14 cellular contexts compared by ENCODE assay signal in the genomic region with DNA sequence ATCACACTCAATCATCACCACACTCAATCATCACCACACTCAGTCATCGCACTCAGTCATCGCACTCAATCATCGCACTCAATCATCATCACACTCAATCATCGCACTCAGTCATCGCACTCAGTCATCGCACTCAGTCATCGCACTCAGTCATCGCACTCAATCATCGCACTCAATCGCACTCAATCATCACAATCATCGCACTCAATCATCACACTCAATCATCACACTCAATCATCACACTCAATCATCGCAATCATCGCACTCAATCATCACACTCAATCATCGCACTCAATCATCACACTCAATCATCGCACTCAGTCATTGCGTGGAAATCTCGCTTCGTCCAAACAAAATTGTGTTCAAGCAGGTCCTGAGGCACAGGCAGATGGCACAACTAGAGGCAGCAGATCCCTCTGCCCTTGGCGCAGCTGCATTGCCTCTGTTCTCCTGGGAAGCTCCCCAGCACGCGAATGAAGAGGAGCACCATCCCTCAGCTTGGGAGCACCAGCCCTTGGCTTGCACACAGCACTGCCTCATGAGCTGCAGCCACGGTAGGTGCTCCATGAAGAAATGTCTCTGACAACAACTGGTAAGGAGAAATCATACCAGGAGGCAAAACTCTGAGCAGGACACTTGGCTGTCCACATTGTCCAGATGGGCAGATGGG.
A peak's percentile ranks its signal among the peaks of the same experiment; 100 is the strongest.
DNase-seq lines count a peak whose midpoint lies in the region; ATAC-seq, FAIRE-seq and TF ChIP-seq lines count a peak whose summit lies in the region.
"Had no signal": no experiment of that assay in that cellular context is flagged by ENCODE, and none has a peak within 500 bp of the region (broad histone marks: within the 10 kb centered on the region; RNA-seq: fewer than 3 reads in every experiment).

No MANE protein-coding gene starts in this region.

- no peak overlapping the region for H3K4me3 Mint-ChIP-seq in immature natural killer cell
- H3K4me3 Mint-ChIP-seq: CD4-positive, CD25-positive, alpha-beta regulatory T cell had no signal

- ATAC-seq in Right ventricle myocardium inferior (no peak), heart left ventricle (no peak), K562 (no peak), HG03095 (IDR thresholded peaks at IDR 0.05; ENCODE audit: unreplicated experiment) (no peak), GM21723 (IDR thresholded peaks at IDR 0.05; ENCODE audit: unreplicated experiment) (no peak)
- ATAC-seq: HCT116 had no signal

- H3K27me3 Mint-ChIP-seq in immature natural killer cell (ENCODE audit: low read depth in 3 of 3), result no peaks in the 10 kb centered on the region
- H3K27me3 Mint-ChIP-seq: CD4-positive, CD25-positive, alpha-beta regulatory T cell had no signal

- H3K79me2 ChIP-seq in K562 (ENCODE audit: control insufficient read depth, insufficient read depth, low read length) (no peaks in the 10 kb centered on the region), neural cell (replicated peaks; ENCODE audit: insufficient read depth, low read length) (no peaks in the 10 kb centered on the region)

- H3K4me3 ChIP-seq in heart left ventricle (no peak overlapping the region), K562 (no peak overlapping the region), neural cell (ENCODE audit: low read length) (no peak overlapping the region)

- DNase-seq in Right ventricle myocardium inferior (ENCODE audit: missing footprints), result peak; percentile 43
- DNase-seq in heart left ventricle, result no peak
- DNase-seq in K562 (ENCODE audit: extremely low read depth in 1 of 4, low spot score in 3 of 4), result no peak
- DNase-seq in immature natural killer cell, result no peak
- DNase-seq: CD4-positive, CD25-positive, alpha-beta regulatory T cell; DMS53; GF-D8 had no signal

- TF ChIP-seq EP300 in K562 (IDR thresholded peaks at IDR 0.05; ENCODE audit: low read length), result no peak
- no peak for TF ChIP-seq EP300 in neural cell (conservative IDR thresholded peaks at IDR 0.05; ENCODE audit: poor library complexity, severe bottlenecking)

- no peak for TF ChIP-seq POLR2A in heart left ventricle (IDR thresholded peaks at IDR 0.05)
- TF ChIP-seq POLR2A in K562 (conservative IDR thresholded peaks at IDR 0.05), result no peak

- no peaks in the 10 kb centered on the region for H4K20me1 ChIP-seq in K562 (replicated peaks; ENCODE audit: control insufficient read depth, insufficient read depth, low read length)
- H4K20me1 ChIP-seq in neural cell (ENCODE audit: insufficient read depth), result no peaks in the 10 kb centered on the region

- H2AFZ ChIP-seq in K562 (ENCODE audit: low read depth, low read length) (no peak overlapping the region), neural cell (ENCODE audit: low read depth, low read length) (no peak overlapping the region)

- FAIRE-seq in K562 (lab: Jason Lieb, UNC), result no peak
- FAIRE-seq: GM18507, H54 had no signal

- no peaks in the 10 kb centered on the region for H3K9me1 ChIP-seq in K562 (ENCODE audit: control insufficient read depth, insufficient read depth, low read length)

- intact Hi-C loops in Right ventricle myocardium inferior (cut with DNase I), result no loop called here
- intact Hi-C loops in heart left ventricle (cut with DNase I), result no loop called here
- intact Hi-C loops in K562 (cut with micrococcal nuclease), result no loop called here

- TF ChIP-seq RAD21 in K562 (CRISPR knock-in tag; conservative IDR thresholded peaks at IDR 0.05 in 1 of 2, IDR thresholded peaks at IDR 0.05 in 1 of 2) (no peak), neural cell (conservative IDR thresholded peaks at IDR 0.05) (no peak)

- peaks cover 0 to 15% (median 0%) of the 10 kb centered on the region in 12 donors for H3K9me3 ChIP-seq in heart left ventricle
- H3K9me3 ChIP-seq in K562 (replicated peaks; ENCODE audit: control insufficient read depth, insufficient read depth, low read depth, low read length), result no peaks in the 10 kb centered on the region
- H3K9me3 ChIP-seq in neural cell (ENCODE audit: low read length), result peaks cover 4% of the 10 kb centered on the region

- peaks cover under 1 to 22% (median 19%) of the 10 kb centered on the region in 3 donors for H3K36me3 Mint-ChIP-seq in immature natural killer cell

- H3K27ac ChIP-seq in heart left ventricle (no peak overlapping the region), K562 (ENCODE audit: extremely low read depth, low read depth, low read length) (no peak overlapping the region), neural cell (ENCODE audit: low read length) (no peak overlapping the region)
- H3K27ac ChIP-seq: 22Rv1 had no signal

- peaks cover 3 to 10% of the 10 kb centered on the region in 2 donors for H3K4me1 Mint-ChIP-seq in immature natural killer cell

- H3K4me2 ChIP-seq in K562 (ENCODE audit: insufficient read depth, low read length) (no peak overlapping the region), neural cell (ENCODE audit: low read length) (no peak overlapping the region)

- H3K4me1 ChIP-seq in heart left ventricle (no peaks in the 10 kb centered on the region), K562 (replicated peaks in 1 of 2; ENCODE audit: control insufficient read depth in 2 of 2, insufficient read depth in 2 of 2, low read length in 2 of 2) (0 out of 5 replicates have a peak, but pooled peaks cover 0 to 3% of the 10 kb centered on the region in 2 experiments)

- H3K27me3 ChIP-seq in heart left ventricle (no peaks in the 10 kb centered on the region), K562 (ENCODE audit: control insufficient read depth in 2 of 2, insufficient read depth in 2 of 2, low read length in 2 of 2) (no peaks in the 10 kb centered on the region), neural cell (ENCODE audit: insufficient read depth, low read depth, low read length) (no peaks in the 10 kb centered on the region)

- in situ Hi-C loops in K562 (cut with MboI), result no loop called here

- TF ChIP-seq CTCF in heart left ventricle (IDR thresholded peaks at IDR 0.05) (no peak), K562 (IDR thresholded peaks at IDR 0.05 in 2 of 3, conservative IDR thresholded peaks at IDR 0.05 in 1 of 3; ENCODE audit: insufficient read depth in 2 of 3, low read depth in 1 of 3, low read length in 3 of 3) (no peak), neural cell (IDR thresholded peaks at IDR 0.05; ENCODE audit: poor library complexity, severe bottlenecking) (no peak)

- no peaks in the 10 kb centered on the region for H3K9me2 ChIP-seq in neural cell (ENCODE audit: insufficient read depth, low read length)

- H3K9me3 Mint-ChIP-seq in immature natural killer cell, result peaks cover 0 to 6% (median under 1%) of the 10 kb centered on the region in 6 donors

- no TSS peak for BruUV-seq in K562 (replicated peaks; lab: Mats Ljungman, UMichigan)

- POLR2A ChIA-PET in K562 (lab: Yijun Ruan, JAX), result no interaction called here

- H3K36me3 ChIP-seq in heart left ventricle (no peaks in the 10 kb centered on the region), K562 (ENCODE audit: control insufficient read depth, insufficient read depth, low read length) (no peaks in the 10 kb centered on the region), neural cell (ENCODE audit: insufficient read depth, low read length) (no peaks in the 10 kb centered on the region)

- CTCF ChIA-PET in K562 (lab: Yijun Ruan, JAX; ENCODE audit: low intra/inter-chr PET ratio), result no interaction called here

- 76 to 93% (median 82%) methylated on average over 21 to 22 of the region's 22 CpGs for WGBS in heart left ventricle, 4 donors
- 96% methylated on average over 12 of the region's 22 CpGs for WGBS in K562 (ENCODE audit: insufficient coverage, low coverage, missing lambda C conversion rate)

- no peaks in the 10 kb centered on the region for H3F3A ChIP-seq in neural cell (ENCODE audit: insufficient read depth, low read length, poor library complexity, severe bottlenecking)

- H3K9ac ChIP-seq in K562 (ENCODE audit: insufficient read depth in 1 of 2, low read depth in 2 of 2, low read length in 2 of 2) (no peak overlapping the region), neural cell (ENCODE audit: low read length) (no peak overlapping the region)

- H3K27ac Mint-ChIP-seq in immature natural killer cell, result no peak overlapping the region
- H3K27ac Mint-ChIP-seq: CD4-positive, CD25-positive, alpha-beta regulatory T cell had no signal

TF ChIP-seq in K562, 482 proteins besides CTCF, POLR2A, EP300 and RAD21:
- TF ChIP-seq RAD51 (IDR thresholded peaks at IDR 0.05; ENCODE audit: borderline replicate concordance, low read depth), result no peak
- no peak for TF ChIP-seq TBL1XR1 (IDR thresholded peaks at IDR 0.05; ENCODE audit: low read length in 2 of 2)
- TF ChIP-seq ZNF263 (CRISPR knock-in tag; IDR thresholded peaks at IDR 0.05; ENCODE audit: borderline replicate concordance), result peak; percentile 57
TF ChIP-seq in K562: peak in this region for 1.

TF ChIP-seq in neural cell, 6 proteins besides CTCF, POLR2A, EP300 and RAD21:
- TF ChIP-seq POLR2AphosphoS5 (IDR thresholded peaks at IDR 0.05) (peak; percentile 50), MXI1 (conservative IDR thresholded peaks at IDR 0.05; ENCODE audit: poor library complexity, severe bottlenecking) (no peak)
